In the genomic region with DNA sequence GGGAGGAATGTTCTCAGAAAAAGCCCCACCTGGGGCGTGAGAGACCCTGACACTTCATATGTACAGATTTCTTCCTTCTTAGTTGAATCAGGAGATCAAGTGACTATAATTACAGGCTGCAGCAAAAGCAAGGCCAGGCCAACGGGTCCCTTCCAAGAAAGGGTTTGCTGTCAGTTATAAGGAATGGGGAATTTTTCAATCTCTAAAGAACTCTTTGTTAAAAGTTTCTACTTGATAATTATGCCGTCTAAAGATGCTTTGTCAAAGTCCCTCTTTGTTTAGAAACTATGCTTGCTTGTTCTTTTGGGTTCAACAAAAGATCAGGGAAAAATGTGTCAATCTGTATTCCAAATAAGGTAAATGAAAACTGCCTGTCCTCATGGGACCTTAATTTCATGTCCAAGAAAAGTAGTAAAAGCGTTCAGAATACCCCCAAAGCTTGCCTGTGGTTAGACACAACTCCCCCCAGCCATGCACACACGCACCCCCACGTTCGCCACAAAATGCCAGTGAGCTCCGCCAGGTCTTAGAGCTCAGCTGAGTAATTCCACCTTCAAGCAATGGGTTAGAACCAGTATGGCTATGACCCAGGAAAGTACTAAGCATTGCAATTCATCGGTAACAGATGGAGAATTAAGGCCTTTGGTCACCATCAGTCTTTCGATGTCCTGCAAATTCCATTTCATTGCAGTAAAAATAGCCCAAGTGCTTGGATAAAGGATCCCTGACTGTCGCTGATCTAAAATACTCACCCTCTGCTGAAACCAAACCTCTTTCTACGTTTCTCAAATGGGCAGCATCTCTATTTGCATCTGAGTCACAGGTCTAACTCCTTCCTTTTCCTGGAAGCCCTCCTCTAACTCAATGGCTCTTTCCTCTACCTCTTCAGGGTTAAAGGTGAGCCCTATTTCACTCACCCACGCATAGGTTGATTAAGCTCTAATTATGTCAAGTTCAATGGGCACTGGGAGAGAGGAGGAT, we compare ENCODE assay signal across 2 cellular contexts.
TF ChIP-seq lines count a peak whose summit lies in the region.

No MANE protein-coding gene starts in this region.

TF ChIP-seq in HepG2, 621 proteins besides CTCF, POLR2A, EP300 and RAD21 (continues in another document):
- TF ChIP-seq SIN3B (IDR thresholded peaks at IDR 0.05; ENCODE audit: low read length) (no peak), ISL2 (CRISPR knock-in tag; IDR thresholded peaks at IDR 0.05) (no peak), TCF7 (IDR thresholded peaks at IDR 0.05; ENCODE audit: low read depth) (no peak), ZNF484 (CRISPR knock-in tag; IDR thresholded peaks at IDR 0.05; ENCODE audit: borderline replicate concordance, low read depth) (no peak), ATAD3A (CRISPR knock-in tag; IDR thresholded peaks at IDR 0.05) (no peak), FIP1L1 (IDR thresholded peaks at IDR 0.05; ENCODE audit: borderline replicate concordance, insufficient read depth, low read depth, low read length) (no peak), U2AF1 (optimal IDR thresholded peaks at IDR 0.05; ENCODE audit: low read depth, low read length) (no peak), RORA (CRISPR knock-in tag; IDR thresholded peaks at IDR 0.05) (no peak), ZNF20 (CRISPR knock-in tag; IDR thresholded peaks at IDR 0.05) (no peak), DMAP1 (CRISPR knock-in tag; IDR thresholded peaks at IDR 0.05) (no peak), ZNF775 (CRISPR knock-in tag; IDR thresholded peaks at IDR 0.05; ENCODE audit: borderline replicate concordance) (no peak), NRL (CRISPR knock-in tag; IDR thresholded peaks at IDR 0.05; ENCODE audit: borderline replicate concordance) (no peak), EEA1 (CRISPR knock-in tag; IDR thresholded peaks at IDR 0.05; ENCODE audit: borderline replicate concordance) (no peak)
- TF ChIP-seq, protein P1, sequence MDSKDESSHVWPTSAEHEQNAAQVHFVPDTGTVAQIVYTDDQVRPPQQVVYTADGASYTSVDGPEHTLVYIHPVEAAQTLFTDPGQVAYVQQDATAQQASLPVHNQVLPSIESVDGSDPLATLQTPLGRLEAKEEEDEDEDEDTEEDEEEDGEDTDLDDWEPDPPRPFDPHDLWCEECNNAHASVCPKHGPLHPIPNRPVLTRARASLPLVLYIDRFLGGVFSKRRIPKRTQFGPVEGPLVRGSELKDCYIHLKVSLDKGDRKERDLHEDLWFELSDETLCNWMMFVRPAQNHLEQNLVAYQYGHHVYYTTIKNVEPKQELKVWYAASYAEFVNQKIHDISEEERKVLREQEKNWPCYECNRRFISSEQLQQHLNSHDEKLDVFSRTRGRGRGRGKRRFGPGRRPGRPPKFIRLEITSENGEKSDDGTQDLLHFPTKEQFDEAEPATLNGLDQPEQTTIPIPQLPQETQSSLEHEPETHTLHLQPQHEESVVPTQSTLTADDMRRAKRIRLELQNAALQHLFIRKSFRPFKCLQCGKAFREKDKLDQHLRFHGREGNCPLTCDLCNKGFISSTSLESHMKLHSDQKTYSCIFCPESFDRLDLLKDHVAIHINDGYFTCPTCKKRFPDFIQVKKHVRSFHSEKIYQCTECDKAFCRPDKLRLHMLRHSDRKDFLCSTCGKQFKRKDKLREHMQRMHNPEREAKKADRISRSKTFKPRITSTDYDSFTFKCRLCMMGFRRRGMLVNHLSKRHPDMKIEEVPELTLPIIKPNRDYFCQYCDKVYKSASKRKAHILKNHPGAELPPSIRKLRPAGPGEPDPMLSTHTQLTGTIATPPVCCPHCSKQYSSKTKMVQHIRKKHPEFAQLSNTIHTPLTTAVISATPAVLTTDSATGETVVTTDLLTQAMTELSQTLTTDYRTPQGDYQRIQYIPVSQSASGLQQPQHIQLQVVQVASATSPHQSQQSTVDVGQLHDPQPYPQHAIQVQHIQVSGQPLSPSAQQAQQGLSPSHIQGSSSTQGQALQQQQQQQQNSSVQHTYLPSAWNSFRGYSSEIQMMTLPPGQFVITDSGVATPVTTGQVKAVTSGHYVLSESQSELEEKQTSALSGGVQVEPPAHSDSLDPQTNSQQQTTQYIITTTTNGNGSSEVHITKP (CRISPR knock-in tag; IDR thresholded peaks at IDR 0.05; ENCODE audit: low read depth) = no peak
- TF ChIP-seq, protein P2, sequence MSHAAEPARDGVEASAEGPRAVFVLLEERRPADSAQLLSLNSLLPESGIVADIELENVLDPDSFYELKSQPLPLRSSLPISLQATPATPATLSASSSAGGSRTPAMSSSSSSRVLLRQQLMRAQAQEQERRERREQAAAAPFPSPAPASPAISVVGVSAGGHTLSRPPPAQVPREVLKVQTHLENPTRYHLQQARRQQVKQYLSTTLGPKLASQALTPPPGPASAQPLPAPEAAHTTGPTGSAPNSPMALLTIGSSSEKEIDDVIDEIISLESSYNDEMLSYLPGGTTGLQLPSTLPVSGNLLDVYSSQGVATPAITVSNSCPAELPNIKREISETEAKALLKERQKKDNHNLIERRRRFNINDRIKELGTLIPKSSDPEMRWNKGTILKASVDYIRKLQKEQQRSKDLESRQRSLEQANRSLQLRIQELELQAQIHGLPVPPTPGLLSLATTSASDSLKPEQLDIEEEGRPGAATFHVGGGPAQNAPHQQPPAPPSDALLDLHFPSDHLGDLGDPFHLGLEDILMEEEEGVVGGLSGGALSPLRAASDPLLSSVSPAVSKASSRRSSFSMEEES (CRISPR knock-in tag; IDR thresholded peaks at IDR 0.05) = no peak
- TF ChIP-seq, protein P3, sequence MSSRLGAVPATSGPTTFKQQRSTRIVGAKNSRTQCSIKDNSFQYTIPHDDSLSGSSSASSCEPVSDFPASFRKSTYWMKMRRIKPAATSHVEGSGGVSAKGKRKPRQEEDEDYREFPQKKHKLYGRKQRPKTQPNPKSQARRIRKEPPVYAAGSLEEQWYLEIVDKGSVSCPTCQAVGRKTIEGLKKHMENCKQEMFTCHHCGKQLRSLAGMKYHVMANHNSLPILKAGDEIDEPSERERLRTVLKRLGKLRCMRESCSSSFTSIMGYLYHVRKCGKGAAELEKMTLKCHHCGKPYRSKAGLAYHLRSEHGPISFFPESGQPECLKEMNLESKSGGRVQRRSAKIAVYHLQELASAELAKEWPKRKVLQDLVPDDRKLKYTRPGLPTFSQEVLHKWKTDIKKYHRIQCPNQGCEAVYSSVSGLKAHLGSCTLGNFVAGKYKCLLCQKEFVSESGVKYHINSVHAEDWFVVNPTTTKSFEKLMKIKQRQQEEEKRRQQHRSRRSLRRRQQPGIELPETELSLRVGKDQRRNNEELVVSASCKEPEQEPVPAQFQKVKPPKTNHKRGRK (CRISPR knock-in tag; IDR thresholded peaks at IDR 0.05) = no peak
- TF ChIP-seq, protein P4, sequence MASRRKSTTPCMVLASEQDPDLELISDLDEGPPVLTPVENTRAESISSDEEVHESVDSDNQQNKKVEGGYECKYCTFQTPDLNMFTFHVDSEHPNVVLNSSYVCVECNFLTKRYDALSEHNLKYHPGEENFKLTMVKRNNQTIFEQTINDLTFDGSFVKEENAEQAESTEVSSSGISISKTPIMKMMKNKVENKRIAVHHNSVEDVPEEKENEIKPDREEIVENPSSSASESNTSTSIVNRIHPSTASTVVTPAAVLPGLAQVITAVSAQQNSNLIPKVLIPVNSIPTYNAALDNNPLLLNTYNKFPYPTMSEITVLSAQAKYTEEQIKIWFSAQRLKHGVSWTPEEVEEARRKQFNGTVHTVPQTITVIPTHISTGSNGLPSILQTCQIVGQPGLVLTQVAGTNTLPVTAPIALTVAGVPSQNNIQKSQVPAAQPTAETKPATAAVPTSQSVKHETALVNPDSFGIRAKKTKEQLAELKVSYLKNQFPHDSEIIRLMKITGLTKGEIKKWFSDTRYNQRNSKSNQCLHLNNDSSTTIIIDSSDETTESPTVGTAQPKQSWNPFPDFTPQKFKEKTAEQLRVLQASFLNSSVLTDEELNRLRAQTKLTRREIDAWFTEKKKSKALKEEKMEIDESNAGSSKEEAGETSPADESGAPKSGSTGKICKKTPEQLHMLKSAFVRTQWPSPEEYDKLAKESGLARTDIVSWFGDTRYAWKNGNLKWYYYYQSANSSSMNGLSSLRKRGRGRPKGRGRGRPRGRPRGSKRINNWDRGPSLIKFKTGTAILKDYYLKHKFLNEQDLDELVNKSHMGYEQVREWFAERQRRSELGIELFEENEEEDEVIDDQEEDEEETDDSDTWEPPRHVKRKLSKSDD (CRISPR knock-in tag; IDR thresholded peaks at IDR 0.05; ENCODE audit: low read depth) = no peak

TF ChIP-seq in GM12878, 131 proteins besides CTCF, POLR2A, EP300 and RAD21:
- TF ChIP-seq PAX5 (IDR thresholded peaks at IDR 0.05; ENCODE audit: borderline replicate concordance, low read depth, low read length) (no peak), RUNX3 (IDR thresholded peaks at IDR 0.05; ENCODE audit: low read length) (peak; percentile 25; the same call in 1 of the 2 replicates), TCF3 (IDR thresholded peaks at IDR 0.05; ENCODE audit: borderline replicate concordance, insufficient read depth, low read depth, low read length) (0 out of 2 replicates have a peak, but pooled peaks have one; percentile 13), NFYA (IDR thresholded peaks at IDR 0.05; ENCODE audit: borderline replicate concordance, low read depth, low read length) (no peak)
- TF ChIP-seq, protein P5, sequence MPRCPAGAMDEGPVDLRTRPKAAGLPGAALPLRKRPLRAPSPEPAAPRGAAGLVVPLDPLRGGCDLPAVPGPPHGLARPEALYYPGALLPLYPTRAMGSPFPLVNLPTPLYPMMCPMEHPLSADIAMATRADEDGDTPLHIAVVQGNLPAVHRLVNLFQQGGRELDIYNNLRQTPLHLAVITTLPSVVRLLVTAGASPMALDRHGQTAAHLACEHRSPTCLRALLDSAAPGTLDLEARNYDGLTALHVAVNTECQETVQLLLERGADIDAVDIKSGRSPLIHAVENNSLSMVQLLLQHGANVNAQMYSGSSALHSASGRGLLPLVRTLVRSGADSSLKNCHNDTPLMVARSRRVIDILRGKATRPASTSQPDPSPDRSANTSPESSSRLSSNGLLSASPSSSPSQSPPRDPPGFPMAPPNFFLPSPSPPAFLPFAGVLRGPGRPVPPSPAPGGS (IDR thresholded peaks at IDR 0.05; ENCODE audit: borderline replicate concordance, insufficient read depth, low read depth, low read length, poor library complexity, severe bottlenecking) = peak; percentile 70
TF ChIP-seq in GM12878: peak in this region for 3.
